17 cellular contexts compared by ENCODE assay signal in the genomic region with DNA sequence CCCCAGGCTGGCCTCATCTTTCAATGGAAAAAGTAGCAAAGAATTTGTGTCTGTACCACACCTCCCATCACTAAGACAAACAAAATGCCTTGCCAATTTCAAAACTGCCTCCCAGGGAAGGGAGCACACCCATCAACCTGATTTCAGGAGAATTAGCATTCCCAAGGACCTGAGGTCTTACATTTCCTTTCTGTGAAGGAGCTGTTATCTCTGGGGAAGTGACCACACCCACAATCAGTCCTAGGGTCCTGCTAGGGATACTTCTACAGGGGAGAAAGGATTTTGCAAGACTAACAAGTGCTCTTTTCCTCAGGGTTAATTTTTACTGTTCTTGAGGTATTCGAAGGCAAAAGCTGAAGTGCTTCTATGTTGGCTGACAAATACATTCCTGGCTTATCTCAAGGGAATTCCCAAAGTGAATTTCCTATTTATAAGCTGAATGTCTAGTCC.
DNase-seq lines count a peak whose midpoint lies in the region; ATAC-seq and TF ChIP-seq lines count a peak whose summit lies in the region.
"Had no signal": no experiment of that assay in that cellular context is flagged by ENCODE, and none has a peak within 500 bp of the region (broad histone marks: within the 10 kb centered on the region; RNA-seq: fewer than 3 reads in every experiment).

No MANE protein-coding gene starts in this region.

- no peak for TF ChIP-seq CTCF in AG10803 (conservative IDR thresholded peaks at IDR 0.05; ENCODE audit: low read length)
- no peak for TF ChIP-seq CTCF in fibroblast of mammary gland (conservative IDR thresholded peaks at IDR 0.05; ENCODE audit: control insufficient read depth, insufficient read depth, low read depth, low read length)
- TF ChIP-seq CTCF in lower lobe of right lung (IDR thresholded peaks at IDR 0.05) = no peak
- no peak for TF ChIP-seq CTCF in osteoblast (IDR thresholded peaks at IDR 0.05; ENCODE audit: extremely low read depth, low read depth, low read length)

- ATAC-seq in lower lobe of right lung = peak; percentile 59 to 81
- ATAC-seq: stimulated activated effector memory CD8-positive, alpha-beta T cell treated with anti-CD3 and anti-CD28 coated beads, Interleukin-12 subunit alpha, Interleukin-12 subunit beta, amount 100 ng/mL, for 72 hours had no signal

- H3K4me3 ChIP-seq in AG10803 (ENCODE audit: low read length) (no peak overlapping the region), SJSA1 (no peak overlapping the region), fibroblast of mammary gland (ENCODE audit: control insufficient read depth, low read depth, low read length) (no peak overlapping the region), lower lobe of right lung (no peak overlapping the region), osteoblast (ENCODE audit: insufficient read depth, low read length) (no peak overlapping the region)
- H3K4me3 ChIP-seq in effector memory CD4-positive, alpha-beta T cell (ENCODE audit: insufficient read depth, low read depth, low read length, poor library complexity, severe bottlenecking) = no peak overlapping the region
- H3K4me3 ChIP-seq: dorsolateral prefrontal cortex, skin epidermis, upper lobe of left lung had no signal

- intact Hi-C loops in lower lobe of right lung (cut with DNase I) = no loop called here

- H3K9me3 ChIP-seq in SJSA1 (replicated peaks) = no peaks in the 10 kb centered on the region
- H3K9me3 ChIP-seq in lower lobe of right lung = no peaks in the 10 kb centered on the region
- H3K9me3 ChIP-seq in effector memory CD4-positive, alpha-beta T cell (ENCODE audit: control insufficient read depth, low read length) = no peaks in the 10 kb centered on the region
- no peaks in the 10 kb centered on the region for H3K9me3 ChIP-seq in osteoblast (ENCODE audit: low read depth, low read length)
- H3K9me3 ChIP-seq: upper lobe of left lung had no signal

- no peak overlapping the region for H3K4me2 ChIP-seq in osteoblast (ENCODE audit: insufficient read depth, low read length)

- no peaks in the 10 kb centered on the region for H3K27me3 ChIP-seq in SJSA1 (replicated peaks)
- no peaks in the 10 kb centered on the region for H3K27me3 ChIP-seq in lower lobe of right lung (ENCODE audit: low read depth)
- no peaks in the 10 kb centered on the region for H3K27me3 ChIP-seq in effector memory CD4-positive, alpha-beta T cell (replicated peaks; ENCODE audit: control insufficient read depth, insufficient read depth, low read length, poor library complexity, severe bottlenecking)
- no peaks in the 10 kb centered on the region for H3K27me3 ChIP-seq in osteoblast (ENCODE audit: insufficient read depth, low read length)
- H3K27me3 ChIP-seq: upper lobe of left lung had no signal

- H3K4me1 ChIP-seq in SJSA1 (replicated peaks) (peaks cover 35% of the 10 kb centered on the region), lower lobe of right lung (peaks cover 26% of the 10 kb centered on the region), osteoblast (ENCODE audit: insufficient read depth, low read length) (peaks cover 5% of the 10 kb centered on the region)
- no peaks in the 10 kb centered on the region for H3K4me1 ChIP-seq in effector memory CD4-positive, alpha-beta T cell (ENCODE audit: control insufficient read depth, insufficient read depth, low read length, poor library complexity, severe bottlenecking)

- no peaks in the 10 kb centered on the region for H4K20me1 ChIP-seq in osteoblast (ENCODE audit: insufficient read depth, low read length)

- no peaks in the 10 kb centered on the region for H3K79me2 ChIP-seq in osteoblast (ENCODE audit: insufficient read depth, low read length)

- DNase-seq in AG10803 (ENCODE audit: low read depth) = peak; percentile 61
- peak in 1 of 2 experiments; percentile 64 for DNase-seq in SJSA1 (ENCODE audit: low read depth in 1 of 2, low spot score in 2 of 2)
- DNase-seq in fibroblast of mammary gland (ENCODE audit: low read depth) = peak; percentile 28
- DNase-seq in lower lobe of right lung = no peak
- DNase-seq in activated CD4-positive, alpha-beta T cell treated with anti-CD3 and anti-CD28 coated beads for 4 hours = no peak
- no peak for DNase-seq in effector memory CD4-positive, alpha-beta T cell
- no peak for DNase-seq in activated naive CD4-positive, alpha-beta T cell (lab: John Stamatoyannopoulos, UW)
- no peak for DNase-seq in osteoblast (ENCODE audit: insufficient read length, low spot score, missing footprints)
- DNase-seq: activated effector memory CD4-positive, alpha-beta T cell treated with anti-CD3 and anti-CD28 coated beads, Interleukin-2, amount 50 U/mL, for 16 hours; CD4-positive, alpha-beta memory T cell; DMS79; dorsolateral prefrontal cortex; NCI-H1694; nucleus accumbens; upper lobe of left lung had no signal

- no peak overlapping the region for H2AFZ ChIP-seq in osteoblast (ENCODE audit: low read length)

- H3K36me3 ChIP-seq in SJSA1 (no peaks in the 10 kb centered on the region), lower lobe of right lung (no peaks in the 10 kb centered on the region), osteoblast (ENCODE audit: insufficient read depth, low read length) (no peaks in the 10 kb centered on the region)
- no peaks in the 10 kb centered on the region for H3K36me3 ChIP-seq in effector memory CD4-positive, alpha-beta T cell (ENCODE audit: control insufficient read depth, insufficient read depth, low read length)
- H3K36me3 ChIP-seq: upper lobe of left lung had no signal

- H3K27ac ChIP-seq in SJSA1 = peak overlapping the region; percentile 55; the same call in 1 of the 2 replicates
- peak overlapping the region; percentile 15 for H3K27ac ChIP-seq in lower lobe of right lung
- H3K27ac ChIP-seq in effector memory CD4-positive, alpha-beta T cell (ENCODE audit: insufficient read depth, low read length, poor library complexity, severe bottlenecking) = no peak overlapping the region
- H3K27ac ChIP-seq in osteoblast (ENCODE audit: low read depth, low read length) = no peak overlapping the region
- H3K27ac ChIP-seq: dorsolateral prefrontal cortex, skin epidermis had no signal

Comparison
In these comparisons a context has a peak if more than half of its experiments do, and no peak if none do; other contexts are left out.
1. DNase-seq: peak in AG10803 (single experiment) and fibroblast of mammary gland (single experiment); none in lower lobe of right lung (single experiment), activated CD4-positive, alpha-beta T cell treated with anti-CD3 and anti-CD28 coated beads for 4 hours (0 of 2), effector memory CD4-positive, alpha-beta T cell (0 of 3), activated naive CD4-positive, alpha-beta T cell (0 of 4) and osteoblast (single experiment).
2. H3K27ac ChIP-seq: peak in SJSA1 (single experiment) and lower lobe of right lung (single experiment); none in effector memory CD4-positive, alpha-beta T cell (single experiment) and osteoblast (single experiment).